ENCODE assay signal across 13 cellular contexts in genomic region chr12:124842800-124843510, GRCh38. TPM values are rescaled to one million over a fixed set of nuclear protein-coding genes. Genes with fewer than 3 reads are reported as not detected.
DNase-seq lines count a peak whose midpoint lies in the region; ATAC-seq and TF ChIP-seq lines count a peak whose summit lies in the region.
"Had no signal": no experiment of that assay in that cellular context is flagged by ENCODE, and none has a peak within 500 bp of the region (broad histone marks: within the 10 kb centered on the region; RNA-seq: fewer than 3 reads in every experiment).

No MANE protein-coding gene starts in this region.

- no peak overlapping the region for H2AK5ac ChIP-seq in H9 (ENCODE audit: insufficient read length, low read length)

- no peak overlapping the region for H3K18ac ChIP-seq in H9 (ENCODE audit: insufficient read length, low read depth, low read length)

- no peak overlapping the region for H3K14ac ChIP-seq in H9 (ENCODE audit: insufficient read depth, low read length)

- H2BK15ac ChIP-seq in H9 (ENCODE audit: low read depth, low read length), result no peak overlapping the region

- peaks cover 18 to 25% of the 10 kb centered on the region in 2 experiments for H3K4me1 Mint-ChIP-seq in H9
- H3K4me1 Mint-ChIP-seq in stimulated activated naive B cell treated with anti-CD40 and anti-IgM and Interleukin-4, amounts not matched to agents 10 μg/mL and 1 μg/mL and 100 μg/mL, for 72 hours, result peaks cover 8 to 14% of the 10 kb centered on the region in 2 donors
- peaks cover 18% of the 10 kb centered on the region for H3K4me1 Mint-ChIP-seq in chondrocyte (ENCODE audit: low read depth)

- no peak overlapping the region for H3K4me2 ChIP-seq in H9 (ENCODE audit: insufficient read depth, insufficient read length, low read length)

- H2BK5ac ChIP-seq in H9 (ENCODE audit: insufficient read length, low read length), result no peak overlapping the region

- H3K4me1 ChIP-seq in H9 (ENCODE audit: insufficient read depth, low read length) (no peaks in the 10 kb centered on the region; the same call in 1 of the 2 replicates), lung (ENCODE audit: control insufficient read depth in 2 of 2, insufficient read depth in 2 of 2, low read length in 2 of 2) (peaks cover 5 to 17% of the 10 kb centered on the region in 2 donors)

- no peak overlapping the region for H2BK120ac ChIP-seq in H9 (ENCODE audit: low read depth, low read length, poor library complexity, severe bottlenecking)

- no peak overlapping the region for H3K4me3 ChIP-seq in lung

- H3K27ac Mint-ChIP-seq in H9 (peak overlapping the region in 2 of 3 experiments; percentile 52 to 91; a peak in 4 of 7 replicates), chondrocyte (ENCODE audit: unreplicated experiment) (no peak overlapping the region)
- peak overlapping the region; percentile 49 for H3K27ac Mint-ChIP-seq in stimulated activated naive B cell treated with anti-CD40 and anti-IgM and Interleukin-4, amounts not matched to agents 10 μg/mL and 1 μg/mL and 100 μg/mL, for 72 hours
- H3K27ac Mint-ChIP-seq: activated CD4-positive, alpha-beta memory T cell treated with anti-CD3 and anti-CD28 coated beads for 36 hours had no signal

- H3K27ac ChIP-seq in H9 (ENCODE audit: insufficient read length, low read depth, low read length) (no peak overlapping the region), cingulate gyrus (ENCODE audit: low read depth, low read length) (peak overlapping the region; percentile 34), lung (ENCODE audit: low read depth in 1 of 2, low read length in 1 of 2) (peak overlapping the region in 1 of 2 donors; percentile 43)
- H3K27ac ChIP-seq: C4-2B had no signal

- H3K27me3 ChIP-seq in H9 (ENCODE audit: insufficient read depth, low read length), result no peaks in the 10 kb centered on the region
- no peaks in the 10 kb centered on the region for H3K27me3 ChIP-seq in lung (ENCODE audit: control insufficient read depth, insufficient read depth)

- no peak overlapping the region for H2BK20ac ChIP-seq in H9 (ENCODE audit: low read depth, low read length, poor library complexity, severe bottlenecking)

- TF ChIP-seq CTCF in H9 (conservative IDR thresholded peaks at IDR 0.05) (no peak), lung (IDR thresholded peaks at IDR 0.05; ENCODE audit: control extremely low read depth, extremely low read depth) (no peak), chondrocyte (IDR thresholded peaks at IDR 0.05) (no peak)

- H3K4me3 Mint-ChIP-seq in H9 (no peak overlapping the region), chondrocyte (ENCODE audit: unreplicated experiment) (no peak overlapping the region)
- H3K4me3 Mint-ChIP-seq in stimulated activated naive B cell treated with anti-CD40 and anti-IgM and Interleukin-4, amounts not matched to agents 10 μg/mL and 1 μg/mL and 100 μg/mL, for 72 hours, result no peak overlapping the region
- H3K4me3 Mint-ChIP-seq: activated CD4-positive, alpha-beta memory T cell treated with anti-CD3 and anti-CD28 coated beads for 36 hours had no signal

- H3K4ac ChIP-seq in H9 (ENCODE audit: low read depth, low read length), result no peak overlapping the region

- H4K5ac ChIP-seq in H9 (ENCODE audit: insufficient read length, low read depth, low read length), result no peak overlapping the region

- H3K23ac ChIP-seq in H9 (ENCODE audit: insufficient read length, low read depth, low read length), result no peak overlapping the region

- H3K9ac ChIP-seq in H9 (ENCODE audit: extremely low read depth, insufficient read length, low read length), result no peak overlapping the region

- H3K36me3 Mint-ChIP-seq in H9 (ENCODE audit: insufficient read depth in 1 of 3, low read depth in 3 of 3) (peaks cover 3 to 9% (median 3%) of the 10 kb centered on the region in 3 experiments; a peak in 4 of 7 replicates), chondrocyte (ENCODE audit: low read depth) (no peaks in the 10 kb centered on the region)
- H3K36me3 Mint-ChIP-seq in stimulated activated naive B cell treated with anti-CD40 and anti-IgM and Interleukin-4, amounts not matched to agents 10 μg/mL and 1 μg/mL and 100 μg/mL, for 72 hours, result peaks cover 23 to 39% of the 10 kb centered on the region in 2 donors
- H3K36me3 Mint-ChIP-seq: activated CD4-positive, alpha-beta memory T cell treated with anti-CD3 and anti-CD28 coated beads for 36 hours had no signal

- no peaks in the 10 kb centered on the region for H3K9me3 ChIP-seq in H9 (ENCODE audit: control insufficient read depth, low read depth, low read length)
- H3K9me3 ChIP-seq in lung (ENCODE audit: control insufficient read depth in 2 of 2, insufficient read depth in 1 of 2, low read length in 1 of 2), result no peaks in the 10 kb centered on the region

- H3K79me1 ChIP-seq in H9 (ENCODE audit: insufficient read depth, low read depth, low read length, poor library complexity, severe bottlenecking), result peaks cover 3% of the 10 kb centered on the region

- DNase-seq in H9 (no peak), lung (ENCODE audit: low spot score) (no peak), SKM-1 treated with dmso at 0.1 percent for 144 hours (lab: John Stamatoyannopoulos, UW; ENCODE audit: unreplicated experiment) (no peak), NCI-H774 (lab: John Stamatoyannopoulos, UW) (no peak), chondrocyte (ENCODE audit: low spot score) (no peak)
- DNase-seq in stimulated activated naive B cell treated with anti-CD40 and anti-IgM and Interleukin-4, amounts not matched to agents 10 μg/mL and 1 μg/mL and 100 μg/mL, for 72 hours, result no peak
- DNase-seq: activated CD4-positive, alpha-beta memory T cell treated with anti-CD3 and anti-CD28 coated beads for 36 hours; NCI-H1694; NCI-H524; T1000 had no signal

- H3K23me2 ChIP-seq in H9 (ENCODE audit: insufficient read length, low read depth, low read length, poor library complexity, severe bottlenecking), result peaks cover 6% of the 10 kb centered on the region

- no peak overlapping the region for H2BK12ac ChIP-seq in H9 (ENCODE audit: insufficient read length, low read depth, low read length)

- H2AFZ ChIP-seq in H9 (ENCODE audit: low read length), result no peak overlapping the region

- H3T11ph ChIP-seq in H9 (ENCODE audit: low read length), result no peak overlapping the region

- no peaks in the 10 kb centered on the region for H3K36me3 ChIP-seq in lung (ENCODE audit: control insufficient read depth in 2 of 2, insufficient read depth in 2 of 2, low read length in 2 of 2)

- no peaks in the 10 kb centered on the region; a peak in 1 of 5 replicates for H3K9me3 Mint-ChIP-seq in H9
- H3K9me3 Mint-ChIP-seq in stimulated activated naive B cell treated with anti-CD40 and anti-IgM and Interleukin-4, amounts not matched to agents 10 μg/mL and 1 μg/mL and 100 μg/mL, for 72 hours, result no peaks in the 10 kb centered on the region
- H3K9me3 Mint-ChIP-seq in chondrocyte (ENCODE audit: low read depth), result no peaks in the 10 kb centered on the region
- H3K9me3 Mint-ChIP-seq: activated CD4-positive, alpha-beta memory T cell treated with anti-CD3 and anti-CD28 coated beads for 36 hours had no signal

- H4K20me1 ChIP-seq in H9 (ENCODE audit: control insufficient read depth, insufficient read depth, insufficient read length), result peaks cover 3% of the 10 kb centered on the region

- WGBS in H9 (ENCODE audit: extremely low coverage, insufficient read length, low lambda C conversion rate), result no CpG with 5 or more reads among the region's 16 CpGs
- 59 to 61% methylated on average over 16 of the region's 16 CpGs for WGBS in lung, 2 donors

- H3K27me3 Mint-ChIP-seq in H9 (ENCODE audit: low read depth) (no peaks in the 10 kb centered on the region; the same call in 1 of the 2 replicates), chondrocyte (ENCODE audit: low read depth) (no peaks in the 10 kb centered on the region)
- H3K27me3 Mint-ChIP-seq in stimulated activated naive B cell treated with anti-CD40 and anti-IgM and Interleukin-4, amounts not matched to agents 10 μg/mL and 1 μg/mL and 100 μg/mL, for 72 hours, result no peaks in the 10 kb centered on the region
- H3K27me3 Mint-ChIP-seq: activated CD4-positive, alpha-beta memory T cell treated with anti-CD3 and anti-CD28 coated beads for 36 hours had no signal

- no peak overlapping the region for H3K56ac ChIP-seq in H9 (ENCODE audit: insufficient read length, low read depth, low read length)

- no peaks in the 10 kb centered on the region for H3K79me2 ChIP-seq in H9 (ENCODE audit: insufficient read depth, low read length)

- no peak overlapping the region for H4K91ac ChIP-seq in H9 (ENCODE audit: insufficient read length, low read depth, low read length)

- ATAC-seq in lung (ENCODE audit: insufficient read depth, low FRiP score), result peak; percentile 31
- ATAC-seq in stimulated activated naive B cell treated with anti-CD40 and anti-IgM and Interleukin-4, amounts not matched to agents 10 μg/mL and 1 μg/mL and 100 μg/mL, for 72 hours (replicated peaks), result no peak
- no peak for ATAC-seq in GM21576 (IDR thresholded peaks at IDR 0.05; ENCODE audit: unreplicated experiment)

- H4K8ac ChIP-seq in H9 (replicated peaks; ENCODE audit: insufficient read length, low read depth, low read length), result no peak overlapping the region

RNA-seq across cellular contexts. Expression of gene SCARB1, which starts 20.7 kb away (rescaled TPM):
- 31.3 and 31.7 TPM in 2 replicates for total RNA-seq in H9 (2021)
- 10 to 100 TPM; 28.0 to 31.3 TPM for total RNA-seq in lung
- polyA plus RNA-seq in lung, result 10 to 100 TPM; 11.9 to 29.7 TPM
- 20.1 to 30.0 TPM (median 20.4 TPM) in 3 replicates for total RNA-seq in chondrocyte
